ENCODE assay signal across 8 cellular contexts in the genomic region with DNA sequence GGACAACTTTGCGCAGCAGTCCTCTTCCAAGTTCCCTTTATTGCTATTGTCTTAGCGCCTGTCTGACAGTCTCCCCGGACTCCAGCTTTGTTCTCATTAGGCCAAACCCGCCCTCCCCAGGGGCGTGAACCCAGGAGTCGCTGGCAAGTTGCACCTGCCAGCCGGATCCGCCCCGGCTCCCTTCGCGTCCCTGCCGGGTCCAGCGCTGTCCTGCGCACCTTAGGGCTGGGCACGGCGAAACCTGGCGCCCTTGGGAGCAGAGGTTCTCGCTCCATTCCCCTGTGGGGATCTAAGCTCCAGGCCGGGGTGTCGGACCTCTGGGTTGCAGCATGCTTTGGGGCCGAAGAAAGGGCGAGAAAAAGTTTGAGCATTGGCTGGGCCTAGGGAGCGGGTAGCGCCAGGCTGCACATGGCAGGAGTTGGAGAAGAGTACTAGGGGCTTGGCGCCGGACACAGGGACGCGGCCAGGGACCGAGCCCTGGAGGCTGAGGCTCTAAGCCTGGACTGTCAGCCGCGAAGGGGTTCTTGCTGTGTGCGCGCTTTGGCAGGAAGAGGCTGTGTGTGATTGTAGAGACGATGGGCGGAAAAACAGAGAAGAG.
DNase-seq lines count a peak whose midpoint lies in the region; ATAC-seq and TF ChIP-seq lines count a peak whose summit lies in the region.

No MANE protein-coding gene starts in this region.

- TF ChIP-seq CTCF in RWPE2 (IDR thresholded peaks at IDR 0.05; ENCODE audit: poor library complexity, severe bottlenecking) (no peak), right atrium auricular region (IDR thresholded peaks at IDR 0.05) (no peak)

- ATAC-seq in RWPE2 (ENCODE audit: low read depth): peak; percentile 53
- ATAC-seq in GM18511 (IDR thresholded peaks at IDR 0.05; ENCODE audit: unreplicated experiment): no peak
- ATAC-seq in activated CD4-positive, alpha-beta T cell treated with anti-CD3 and anti-CD28 coated beads for 36 hours: no peak

- POLR2A ChIA-PET in activated CD4-positive, alpha-beta T cell treated with anti-CD3 and anti-CD28 coated beads for 36 hours (lab: Charles Lee): no interaction called here

- no peak overlapping the region for H3K27ac Mint-ChIP-seq in activated CD4-positive, alpha-beta T cell treated with anti-CD3 and anti-CD28 coated beads for 36 hours

- CTCF ChIA-PET in activated CD4-positive, alpha-beta T cell treated with anti-CD3 and anti-CD28 coated beads for 36 hours (lab: Charles Lee): no interaction called here

- H3K36me3 Mint-ChIP-seq in activated CD4-positive, alpha-beta T cell treated with anti-CD3 and anti-CD28 coated beads for 36 hours (ENCODE audit: low read depth): no peaks in the 10 kb centered on the region

- H3K36me3 ChIP-seq in RWPE2 (ENCODE audit: low read depth) (no peaks in the 10 kb centered on the region), right atrium auricular region (no peaks in the 10 kb centered on the region)

- H3K27me3 ChIP-seq in RWPE2 (ENCODE audit: insufficient read depth, poor library complexity, severe bottlenecking): peaks cover 45% of the 10 kb centered on the region
- no peaks in the 10 kb centered on the region for H3K27me3 ChIP-seq in right atrium auricular region

- H3K4me1 Mint-ChIP-seq in activated CD4-positive, alpha-beta T cell treated with anti-CD3 and anti-CD28 coated beads for 36 hours: peaks cover 2% of the 10 kb centered on the region

- no peaks in the 10 kb centered on the region for H3K9me3 ChIP-seq in RWPE2 (ENCODE audit: severe bottlenecking)
- H3K9me3 ChIP-seq in right atrium auricular region: no peaks in the 10 kb centered on the region

- intact Hi-C loops in activated CD4-positive, alpha-beta T cell treated with anti-CD3 and anti-CD28 coated beads for 36 hours (cut with DNase I, micrococcal nuclease): no loop called here

- no peak overlapping the region for H3K27ac ChIP-seq in RWPE2 (ENCODE audit: poor library complexity, severe bottlenecking)
- H3K27ac ChIP-seq in right atrium auricular region: no peak overlapping the region

- no peak overlapping the region for H3K4me3 Mint-ChIP-seq in activated CD4-positive, alpha-beta T cell treated with anti-CD3 and anti-CD28 coated beads for 36 hours

- H3K4me1 ChIP-seq in RWPE2 (ENCODE audit: insufficient read depth, poor library complexity, severe bottlenecking) (no peaks in the 10 kb centered on the region), right atrium auricular region (peaks cover 0 to 19% of the 10 kb centered on the region in 2 donors)

- H3K4me3 ChIP-seq in RWPE2 (ENCODE audit: severe bottlenecking) (no peak overlapping the region), right atrium auricular region (peak overlapping the region; percentile 17 to 57)

- DNase-seq in G401 (ENCODE audit: low spot score) (peak; percentile 8), RWPE2 (ENCODE audit: low spot score) (no peak), right atrium auricular region (ENCODE audit: low spot score) (no peak), retina (peak; percentile 83), NCI-H1930 (lab: John Stamatoyannopoulos, UW) (no peak)
- DNase-seq in activated CD4-positive, alpha-beta T cell treated with anti-CD3 and anti-CD28 coated beads for 36 hours: no peak
- no peak for DNase-seq in activated naive CD4-positive, alpha-beta T cell treated with Interleukin-2 at 50 U/mL for 16 hours

- in situ Hi-C loops in G401 (cut with HindIII; ENCODE audit: low sequenced_read_pairs): no loop called here

- no peaks in the 10 kb centered on the region for H3K9me3 Mint-ChIP-seq in activated CD4-positive, alpha-beta T cell treated with anti-CD3 and anti-CD28 coated beads for 36 hours (ENCODE audit: low read depth)

- peaks cover 36% of the 10 kb centered on the region for H3K27me3 Mint-ChIP-seq in activated CD4-positive, alpha-beta T cell treated with anti-CD3 and anti-CD28 coated beads for 36 hours

Comparison
In these comparisons a context has a peak if more than half of its experiments do, and no peak if none do; other contexts are left out.
1. DNase-seq: peak in G401 (single experiment) and retina (single experiment); none in RWPE2 (single experiment), right atrium auricular region (single experiment), NCI-H1930 (0 of 2), activated CD4-positive, alpha-beta T cell treated with anti-CD3 and anti-CD28 coated beads for 36 hours (single experiment) and activated naive CD4-positive, alpha-beta T cell treated with Interleukin-2 at 50 U/mL for 16 hours (single experiment).